Comparison of ENCODE assay signal across 32 cellular contexts in genomic region chr20:57378107-57378506, GRCh38. TPM values are rescaled to one million over a fixed set of nuclear protein-coding genes. Genes with fewer than 3 reads are reported as not detected.
DNase-seq lines count a peak whose midpoint lies in the region; FAIRE-seq and TF ChIP-seq lines count a peak whose summit lies in the region.
"Had no signal": no experiment of that assay in that cellular context is flagged by ENCODE, and none has a peak within 500 bp of the region (broad histone marks: within the 10 kb centered on the region; RNA-seq: fewer than 3 reads in every experiment).

No MANE protein-coding gene starts in this region.

- H3K9me3 ChIP-seq in kidney (ENCODE audit: control insufficient read depth in 1 of 2, low read length in 2 of 2) (no peaks in the 10 kb centered on the region), stomach (no peaks in the 10 kb centered on the region)
- H3K9me3 ChIP-seq: HAP-1, SJSA1 had no signal

- FAIRE-seq in kidney (lab: Jason Lieb, UNC), result no peak
- FAIRE-seq: GM18507 had no signal

- no peaks in the 10 kb centered on the region for H3K9me3 Mint-ChIP-seq in activated naive CD8-positive, alpha-beta T cell (ENCODE audit: low read depth)
- no peaks in the 10 kb centered on the region for H3K9me3 Mint-ChIP-seq in activated naive CD8-positive, alpha-beta T cell treated with anti-CD3 and anti-CD28 coated beads for 36 hours
- no peaks in the 10 kb centered on the region for H3K9me3 Mint-ChIP-seq in activated T-helper 2 cell treated with anti-CD3 and anti-CD28 coated beads, Interferon-gamma antibody, Interleukin-2, Interleukin-4, amounts not matched to agents 10 μg/mL and 5 μg/mL and 100 μg/mL, durations not matched to agents 14 hours and 24 hours and 36 hours
- H3K9me3 Mint-ChIP-seq: CD4-positive, alpha-beta memory T cell; HFFc6 had no signal

- peak overlapping the region; percentile 50 for H3K27ac Mint-ChIP-seq in activated naive CD8-positive, alpha-beta T cell
- no peak overlapping the region for H3K27ac Mint-ChIP-seq in activated naive CD8-positive, alpha-beta T cell treated with anti-CD3 and anti-CD28 coated beads for 36 hours
- peak overlapping the region; percentile 69 for H3K27ac Mint-ChIP-seq in activated T-helper 2 cell treated with anti-CD3 and anti-CD28 coated beads, Interferon-gamma antibody, Interleukin-2, Interleukin-4, amounts not matched to agents 10 μg/mL and 5 μg/mL and 100 μg/mL, durations not matched to agents 14 hours and 24 hours and 36 hours
- H3K27ac Mint-ChIP-seq: HFFc6 had no signal

- no peak for TF ChIP-seq POLR2A in stomach (IDR thresholded peaks at IDR 0.05)

- H3K27ac ChIP-seq in kidney (ENCODE audit: low read depth in 2 of 2, low read length in 2 of 2), result no peak overlapping the region
- no peak overlapping the region for H3K27ac ChIP-seq in stomach
- H3K27ac ChIP-seq: GM23248, SJSA1 had no signal

- H3K36me3 Mint-ChIP-seq in activated naive CD8-positive, alpha-beta T cell, result peaks cover 2% of the 10 kb centered on the region
- peaks cover 22% of the 10 kb centered on the region for H3K36me3 Mint-ChIP-seq in activated naive CD8-positive, alpha-beta T cell treated with anti-CD3 and anti-CD28 coated beads for 36 hours
- H3K36me3 Mint-ChIP-seq in activated T-helper 2 cell treated with anti-CD3 and anti-CD28 coated beads, Interferon-gamma antibody, Interleukin-2, Interleukin-4, amounts not matched to agents 10 μg/mL and 5 μg/mL and 100 μg/mL, durations not matched to agents 14 hours and 24 hours and 36 hours (ENCODE audit: low read depth), result peaks cover 88% of the 10 kb centered on the region

- intact Hi-C loops in activated T-helper 2 cell treated with anti-CD3 and anti-CD28 coated beads, Interferon-gamma antibody, Interleukin-2, Interleukin-4, amounts not matched to agents 10 μg/mL and 5 μg/mL and 100 μg/mL, durations not matched to agents 14 hours and 24 hours and 36 hours (cut with micrococcal nuclease), result loop anchor here (2.0 kb wide), 1 partner anchor 27 kb away; the partner anchor contains the start of gene RAE1
- intact Hi-C loops in kidney (cut with DNase I), result loop anchor here (5.0 kb wide), 1 partner anchor 114 kb away; no protein-coding TSS in a partner anchor
- intact Hi-C loops in stomach (cut with DNase I; ENCODE audit: low total_unique reads), result no loop called here

- H3K4me1 ChIP-seq in kidney (ENCODE audit: control insufficient read depth in 1 of 2, insufficient read depth in 1 of 2, low read depth in 1 of 2, low read length in 2 of 2) (no peaks in the 10 kb centered on the region), stomach (peaks cover 0 to 15% (median 0%) of the 10 kb centered on the region in 4 donors)
- H3K4me1 ChIP-seq: HAP-1, SJSA1 had no signal

- peaks cover 11 to 45% of the 10 kb centered on the region in 2 donors for H3K36me3 ChIP-seq in kidney (ENCODE audit: control insufficient read depth in 1 of 2, insufficient read depth in 2 of 2, low read length in 2 of 2)
- peaks cover 47 to 84% (median 82%) of the 10 kb centered on the region in 4 donors for H3K36me3 ChIP-seq in stomach

- peaks cover 37% of the 10 kb centered on the region for H3K4me1 Mint-ChIP-seq in activated naive CD8-positive, alpha-beta T cell (ENCODE audit: low read depth)
- peaks cover 41% of the 10 kb centered on the region for H3K4me1 Mint-ChIP-seq in activated naive CD8-positive, alpha-beta T cell treated with anti-CD3 and anti-CD28 coated beads for 36 hours
- H3K4me1 Mint-ChIP-seq in activated T-helper 2 cell treated with anti-CD3 and anti-CD28 coated beads, Interferon-gamma antibody, Interleukin-2, Interleukin-4, amounts not matched to agents 10 μg/mL and 5 μg/mL and 100 μg/mL, durations not matched to agents 14 hours and 24 hours and 36 hours (ENCODE audit: low read depth), result peaks cover 64% of the 10 kb centered on the region

- 88 to 92% (median 90%) methylated on average over 16 of the region's 16 CpGs for WGBS in stomach, 5 donors

- H3K27me3 ChIP-seq in stomach, result no peaks in the 10 kb centered on the region
- H3K27me3 ChIP-seq: SJSA1 had no signal

- no peaks in the 10 kb centered on the region for H3K27me3 Mint-ChIP-seq in activated naive CD8-positive, alpha-beta T cell
- no peaks in the 10 kb centered on the region for H3K27me3 Mint-ChIP-seq in activated naive CD8-positive, alpha-beta T cell treated with anti-CD3 and anti-CD28 coated beads for 36 hours
- no peaks in the 10 kb centered on the region for H3K27me3 Mint-ChIP-seq in activated T-helper 2 cell treated with anti-CD3 and anti-CD28 coated beads, Interferon-gamma antibody, Interleukin-2, Interleukin-4, amounts not matched to agents 10 μg/mL and 5 μg/mL and 100 μg/mL, durations not matched to agents 14 hours and 24 hours and 36 hours (ENCODE audit: low read depth)
- H3K27me3 Mint-ChIP-seq: CD4-positive, alpha-beta memory T cell had no signal

- no peak overlapping the region for H3K4me3 Mint-ChIP-seq in activated naive CD8-positive, alpha-beta T cell
- H3K4me3 Mint-ChIP-seq in activated naive CD8-positive, alpha-beta T cell treated with anti-CD3 and anti-CD28 coated beads for 36 hours, result no peak overlapping the region
- H3K4me3 Mint-ChIP-seq in activated T-helper 2 cell treated with anti-CD3 and anti-CD28 coated beads, Interferon-gamma antibody, Interleukin-2, Interleukin-4, amounts not matched to agents 10 μg/mL and 5 μg/mL and 100 μg/mL, durations not matched to agents 14 hours and 24 hours and 36 hours (ENCODE audit: low read depth), result no peak overlapping the region
- H3K4me3 Mint-ChIP-seq: CD4-positive, alpha-beta memory T cell; HFFc6 had no signal

- no peak for DNase-seq in activated naive CD8-positive, alpha-beta T cell treated with anti-CD3 and anti-CD28 coated beads for 36 hours
- DNase-seq in activated T-helper 2 cell treated with anti-CD3 and anti-CD28 coated beads, Interferon-gamma antibody, Interleukin-2, Interleukin-4, amounts not matched to agents 10 μg/mL and 5 μg/mL and 100 μg/mL, durations not matched to agents 14 hours and 24 hours and 36 hours (ENCODE audit: low spot score), result no peak
- peak; percentile 37 for DNase-seq in kidney
- peak; percentile 17 for DNase-seq in stomach
- DNase-seq in NCI-H1436 (lab: John Stamatoyannopoulos, UW), result no peak
- no peak for DNase-seq in NCI-H345 treated with DMSO at 0.1 percent for 48 hours (lab: John Stamatoyannopoulos, UW; ENCODE audit: unreplicated experiment)
- DNase-seq: C1 segment of cervical spinal cord; CD4-positive, alpha-beta memory T cell; COR-L47; DMS53; GM23248; HFFc6; KBM-7; MV-4-11; NCI-H1105; NCI-H146; NCI-H2029; NCI-H446 treated with DMSO at 0.1 percent for 48 hours; NCI-H526; NCI-H82; NK-92 treated with Interleukin-12 subunit alpha and Interleukin-12 subunit beta, amount 100 ng/mL, for 24 hours; PC-3; Right ventricle myocardium superior had no signal

- H3K4me3 ChIP-seq in kidney (ENCODE audit: low read length in 2 of 2) (no peak overlapping the region), stomach (no peak overlapping the region)
- H3K4me3 ChIP-seq: GM23248, HAP-1, SJSA1 had no signal

- TF ChIP-seq CTCF in kidney (IDR thresholded peaks at IDR 0.05; ENCODE audit: borderline replicate concordance, extremely low read depth, insufficient read depth), result no peak
- no peak for TF ChIP-seq CTCF in stomach (IDR thresholded peaks at IDR 0.05)

- H3K9ac ChIP-seq in kidney (ENCODE audit: low read length in 2 of 2), result no peak overlapping the region
- H3K9ac ChIP-seq: GM23248 had no signal

- TF ChIP-seq EP300 in stomach (IDR thresholded peaks at IDR 0.05), result no peak

RNA-seq across cellular contexts. Expression of gene RBM38, which starts 13.1 kb away (rescaled TPM):
- total RNA-seq in activated naive CD8-positive, alpha-beta T cell treated with anti-CD3 and anti-CD28 coated beads for 36 hours, result 100 to 1,000 TPM; 142 to 144 TPM
- 88.9 and 89.5 TPM in 2 replicates for total RNA-seq in activated T-helper 2 cell treated with anti-CD3 and anti-CD28 coated beads, Interferon-gamma antibody, Interleukin-2, Interleukin-4, amounts not matched to agents 10 μg/mL and 5 μg/mL and 100 μg/mL, durations not matched to agents 14 hours and 24 hours and 36 hours
- total RNA-seq in kidney, result 16.8 TPM
- 18.0 TPM for polyA plus RNA-seq in kidney (ENCODE audit: insufficient read depth, low read depth, low replicate concordance)
- total RNA-seq in stomach, result 10 to 100 TPM in 4 of 5 donors, 1 to 10 TPM in 1; 5.3 to 37.8 (median 13.6) TPM
- 10 to 100 TPM; 15.8 to 25.2 (median 17.0) TPM for polyA plus RNA-seq in stomach

RNA-seq across cellular contexts. Expression of gene RAE1, which starts 27.1 kb away (rescaled TPM):
- total RNA-seq in activated naive CD8-positive, alpha-beta T cell treated with anti-CD3 and anti-CD28 coated beads for 36 hours, result 10 to 100 TPM; 59.0 to 60.0 TPM
- total RNA-seq in activated T-helper 2 cell treated with anti-CD3 and anti-CD28 coated beads, Interferon-gamma antibody, Interleukin-2, Interleukin-4, amounts not matched to agents 10 μg/mL and 5 μg/mL and 100 μg/mL, durations not matched to agents 14 hours and 24 hours and 36 hours, result 46.8 and 48.1 TPM in 2 replicates
- total RNA-seq in kidney, result 19.5 TPM
- polyA plus RNA-seq in kidney (ENCODE audit: insufficient read depth, low read depth, low replicate concordance), result 26.3 TPM
- total RNA-seq in stomach, result 10 to 100 TPM in 4 of 5 donors, 1 to 10 TPM in 1; 6.4 to 65.6 (median 16.7) TPM
- polyA plus RNA-seq in stomach, result 10 to 100 TPM; 11.3 to 14.2 (median 12.1) TPM

RNA-seq across cellular contexts. Expression of gene SPO11, which starts 48.5 kb away (rescaled TPM):
- not detected for total RNA-seq in activated naive CD8-positive, alpha-beta T cell treated with anti-CD3 and anti-CD28 coated beads for 36 hours
- total RNA-seq in activated T-helper 2 cell treated with anti-CD3 and anti-CD28 coated beads, Interferon-gamma antibody, Interleukin-2, Interleukin-4, amounts not matched to agents 10 μg/mL and 5 μg/mL and 100 μg/mL, durations not matched to agents 14 hours and 24 hours and 36 hours, result not detected in 2 replicates
- total RNA-seq in kidney (not detected), stomach (not detected)
- polyA plus RNA-seq in kidney (ENCODE audit: insufficient read depth, low read depth, low replicate concordance) (not detected), stomach (not detected)
- total RNA-seq: A673; CD4-positive, alpha-beta memory T cell; Daoy; G401; GM23248; HFFc6; LHCN-M2; MCF 10A; PC-3; Right ventricle myocardium superior; SJSA1 had no signal
- polyA plus RNA-seq: CD4-positive, alpha-beta memory T cell; GM23248 had no signal

Comparison
In these comparisons a context has a peak if more than half of its experiments do, and no peak if none do; other contexts are left out.
1. DNase-seq: peak in kidney (single experiment) and stomach (single experiment); none in activated naive CD8-positive, alpha-beta T cell treated with anti-CD3 and anti-CD28 coated beads for 36 hours (single experiment), activated T-helper 2 cell treated with anti-CD3 and anti-CD28 coated beads, Interferon-gamma antibody, Interleukin-2, Interleukin-4, amounts not matched to agents 10 μg/mL and 5 μg/mL and 100 μg/mL, durations not matched to agents 14 hours and 24 hours and 36 hours (single experiment), NCI-H1436 (single experiment) and NCI-H345 treated with DMSO at 0.1 percent for 48 hours (single experiment).